ENCODE assay signal across 37 cellular contexts in the genomic region with DNA sequence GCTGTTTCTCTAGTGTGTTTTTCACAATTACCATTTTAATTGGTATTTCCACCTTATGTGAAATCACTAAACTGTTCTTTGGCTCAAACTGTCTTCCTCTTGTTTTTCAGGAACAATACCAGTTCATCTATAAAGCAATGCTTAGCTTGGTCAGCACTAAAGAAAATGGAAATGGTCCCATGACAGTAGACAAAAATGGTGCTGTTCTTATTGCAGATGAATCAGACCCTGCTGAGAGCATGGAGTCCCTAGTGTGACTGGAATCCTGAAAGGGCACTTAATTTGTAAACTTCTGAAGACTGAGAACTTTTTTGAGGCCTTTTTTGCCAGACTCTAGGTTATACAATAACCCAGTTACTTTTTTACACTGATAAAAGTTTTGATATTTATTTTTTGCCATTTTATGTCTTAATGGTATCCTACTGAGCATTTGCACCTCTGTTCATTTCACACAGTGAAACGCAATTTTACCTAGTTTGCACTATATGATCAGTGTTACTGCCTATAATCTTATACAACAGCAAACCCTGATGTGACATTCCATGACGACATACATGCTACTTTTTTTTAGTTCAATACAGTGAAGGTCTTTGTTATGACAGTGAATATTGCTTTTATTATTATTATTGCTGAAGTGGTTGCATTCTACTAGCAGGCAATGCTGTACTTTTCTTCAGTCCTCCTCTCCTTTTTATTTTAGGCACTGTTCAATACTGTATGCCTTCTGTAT.
"Had no signal": no experiment of that assay in that cellular context is flagged by ENCODE, and none has a peak within 500 bp of the region (broad histone marks: within the 10 kb centered on the region; RNA-seq: fewer than 3 reads in every experiment).

No MANE protein-coding gene starts in this region.

- H3K27ac ChIP-seq: adrenal gland, body of pancreas, brain microvascular endothelial cell, breast epithelium, VCaP had no signal

- H3K27me3 Mint-ChIP-seq: activated B cell treated with CpG ODN at 0.5 μM for 24 hours; activated CD4-positive, alpha-beta T cell treated with anti-CD3 and anti-CD28 coated beads, Interleukin-2, amount 10 ng/mL, durations not matched to agents 24 days and 14 days; activated naive CD8-positive, alpha-beta T cell treated with anti-CD3 and anti-CD28 coated beads for 36 hours; activated T-helper 17 cell treated with anti-CD3 and anti-CD28 coated beads, Interleukin-2, amount 50 U/mL, for 72 hours had no signal

- H3K36me3 ChIP-seq: adrenal gland, breast epithelium had no signal

- H3K4me1 ChIP-seq: body of pancreas, breast epithelium had no signal

- DNase-seq: activated B cell treated with CpG ODN at 0.5 μM for 24 hours; activated CD4-positive, alpha-beta memory T cell treated with anti-CD3 and anti-CD28 coated beads for 36 hours; activated CD4-positive, alpha-beta T cell treated with anti-CD3 and anti-CD28 coated beads for 4 hours; activated CD4-positive, alpha-beta T cell treated with anti-CD3 and anti-CD28 coated beads, Interleukin-2, amount 10 ng/mL, durations not matched to agents 24 days and 14 days; activated CD4-positive, alpha-beta T cell treated with anti-CD3 and anti-CD28 coated beads, Interleukin-2, amount 50 U/mL, for 1 hour; activated CD4-positive, alpha-beta T cell treated with anti-CD3 and anti-CD28 coated beads, Interleukin-2, amount 50 U/mL, for 4 hours; activated CD4-positive, CD25-positive, alpha-beta regulatory T cell treated with anti-CD3 and anti-CD28 coated beads, Interleukin-2, amount 50 U/mL, for 72 hours; activated CD8-positive, alpha-beta memory T cell treated with anti-CD3 and anti-CD28 coated beads, Interleukin-2, amount 50 U/mL, for 4 hours; activated CD8-positive, alpha-beta T cell treated with anti-CD3 and anti-CD28 coated beads for 36 hours; activated effector memory CD4-positive, alpha-beta T cell treated with anti-CD3 and anti-CD28 coated beads, Interleukin-2, amount 50 U/mL, for 16 hours; activated gamma-delta T cell treated with Interleukin-2 at 50 U/mL for 16 hours; activated naive CD4-positive, alpha-beta T cell; activated naive CD4-positive, alpha-beta T cell treated with anti-CD3 and anti-CD28 coated beads for 36 hours; activated naive CD4-positive, alpha-beta T cell treated with anti-CD3 and anti-CD28 coated beads, Interleukin-2, amount 50 U/mL, for 16 hours; activated naive CD8-positive, alpha-beta T cell treated with anti-CD3 and anti-CD28 coated beads for 36 hours; activated T-cell treated with anti-CD3 and anti-CD28 coated beads for 4 hours; activated T-cell treated with anti-CD3 and anti-CD28 coated beads, Interleukin-2, amount 50 U/mL, for 1 hour; activated T-cell treated with anti-CD3 and anti-CD28 coated beads, Interleukin-2, amount 50 U/mL, for 4 hours; activated T-cell treated with anti-CD3 and anti-CD28 coated beads, Interleukin-2, amount 50 U/mL, for 72 hours; adrenal gland; amniotic stem cell; aorta; body of pancreas; brain microvascular endothelial cell; central memory CD4-positive, alpha-beta T cell; T-helper 1 cell; T-helper 2 cell; T-helper 9 cell had no signal

- H3K4me1 Mint-ChIP-seq: activated B cell treated with CpG ODN at 0.5 μM for 24 hours; activated CD4-positive, alpha-beta T cell treated with anti-CD3 and anti-CD28 coated beads, Interleukin-2, amount 10 ng/mL, durations not matched to agents 24 days and 14 days; activated naive CD8-positive, alpha-beta T cell treated with anti-CD3 and anti-CD28 coated beads for 36 hours; activated T-helper 17 cell treated with anti-CD3 and anti-CD28 coated beads, Interleukin-2, amount 50 U/mL, for 72 hours had no signal

- H3K27me3 ChIP-seq: adrenal gland, body of pancreas, brain microvascular endothelial cell, breast epithelium had no signal

- H3K4me3 Mint-ChIP-seq: activated B cell treated with CpG ODN at 0.5 μM for 24 hours; activated CD4-positive, alpha-beta memory T cell treated with anti-CD3 and anti-CD28 coated beads for 36 hours; activated CD4-positive, alpha-beta T cell treated with anti-CD3 and anti-CD28 coated beads, Interleukin-2, amount 10 ng/mL, durations not matched to agents 24 days and 14 days; activated CD8-positive, alpha-beta T cell treated with anti-CD3 and anti-CD28 coated beads for 36 hours; activated naive CD4-positive, alpha-beta T cell treated with anti-CD3 and anti-CD28 coated beads for 36 hours; activated naive CD8-positive, alpha-beta T cell treated with anti-CD3 and anti-CD28 coated beads for 36 hours; activated T-cell treated with anti-CD3 and anti-CD28 coated beads, Interleukin-2, amount 50 U/mL, for 4 hours; activated T-cell treated with anti-CD3 and anti-CD28 coated beads, Interleukin-2, amount 50 U/mL, for 72 hours; activated T-helper 1 cell treated with anti-CD3 and anti-CD28 coated beads, Interleukin-12 subunit alpha, Interleukin-12 subunit beta, Interleukin-2, Interleukin-4 antibody, amounts not matched to agents 30 ng/mL and 10 ng/mL and 1 ng/mL, durations not matched to agents 14 hours and 24 hours and 36 hours; activated T-helper 17 cell treated with anti-CD3 and anti-CD28 coated beads, Interleukin-2, amount 50 U/mL, for 72 hours; T-helper 1 cell treated with Interleukin-12 subunit alpha and Interleukin-12 subunit beta and Interleukin-4 antibody, amounts not matched to agents 30 μg/mL and 1 μg/mL, for 36 hours; T-helper 2 cell treated with Interferon-gamma antibody and Interleukin-4, amounts not matched to agents 5 μg/mL and 100 μg/mL, for 36 hours had no signal

- H3K27ac Mint-ChIP-seq: activated B cell treated with CpG ODN at 0.5 μM for 24 hours; activated CD4-positive, alpha-beta memory T cell treated with anti-CD3 and anti-CD28 coated beads for 36 hours; activated CD4-positive, alpha-beta T cell treated with anti-CD3 and anti-CD28 coated beads, Interleukin-2, amount 10 ng/mL, durations not matched to agents 24 days and 14 days; activated CD8-positive, alpha-beta T cell treated with anti-CD3 and anti-CD28 coated beads for 36 hours; activated naive CD4-positive, alpha-beta T cell treated with anti-CD3 and anti-CD28 coated beads for 36 hours; activated naive CD4-positive, alpha-beta T cell treated with anti-CD3 and anti-CD28 coated beads, Interleukin-2, amount 50 U/mL, for 72 hours; activated naive CD8-positive, alpha-beta T cell treated with anti-CD3 and anti-CD28 coated beads for 36 hours; activated T-cell treated with anti-CD3 and anti-CD28 coated beads, Interleukin-2, amount 50 U/mL, for 72 hours; activated T-helper 1 cell treated with anti-CD3 and anti-CD28 coated beads, Interleukin-12 subunit alpha, Interleukin-12 subunit beta, Interleukin-2, Interleukin-4 antibody, amounts not matched to agents 30 ng/mL and 10 ng/mL and 1 ng/mL, durations not matched to agents 14 hours and 24 hours and 36 hours; activated T-helper 17 cell treated with anti-CD3 and anti-CD28 coated beads, Interleukin-2, amount 50 U/mL, for 72 hours; T-helper 1 cell treated with Interleukin-12 subunit alpha and Interleukin-12 subunit beta and Interleukin-4 antibody, amounts not matched to agents 30 μg/mL and 1 μg/mL, for 36 hours; T-helper 2 cell treated with Interferon-gamma antibody and Interleukin-4, amounts not matched to agents 5 μg/mL and 100 μg/mL, for 36 hours had no signal

- FAIRE-seq: astrocyte, TTC549 had no signal

- H3K9me3 Mint-ChIP-seq: activated B cell treated with CpG ODN at 0.5 μM for 24 hours; activated CD4-positive, alpha-beta memory T cell treated with anti-CD3 and anti-CD28 coated beads for 36 hours; activated CD4-positive, alpha-beta T cell treated with anti-CD3 and anti-CD28 coated beads, Interleukin-2, amount 10 ng/mL, durations not matched to agents 24 days and 14 days; activated CD8-positive, alpha-beta T cell treated with anti-CD3 and anti-CD28 coated beads for 36 hours; activated naive CD4-positive, alpha-beta T cell treated with anti-CD3 and anti-CD28 coated beads for 36 hours; activated naive CD4-positive, alpha-beta T cell treated with anti-CD3 and anti-CD28 coated beads, Interleukin-2, amount 50 U/mL, for 72 hours; activated naive CD8-positive, alpha-beta T cell treated with anti-CD3 and anti-CD28 coated beads for 36 hours; activated T-cell treated with anti-CD3 and anti-CD28 coated beads, Interleukin-2, amount 50 U/mL, for 4 hours; activated T-cell treated with anti-CD3 and anti-CD28 coated beads, Interleukin-2, amount 50 U/mL, for 72 hours; activated T-helper 1 cell treated with anti-CD3 and anti-CD28 coated beads, Interleukin-12 subunit alpha, Interleukin-12 subunit beta, Interleukin-2, Interleukin-4 antibody, amounts not matched to agents 30 ng/mL and 10 ng/mL and 1 ng/mL, durations not matched to agents 14 hours and 24 hours and 36 hours; activated T-helper 17 cell treated with anti-CD3 and anti-CD28 coated beads, Interleukin-2, amount 50 U/mL, for 72 hours; T-helper 1 cell treated with Interleukin-12 subunit alpha and Interleukin-12 subunit beta and Interleukin-4 antibody, amounts not matched to agents 30 μg/mL and 1 μg/mL, for 36 hours; T-helper 2 cell treated with Interferon-gamma antibody and Interleukin-4, amounts not matched to agents 5 μg/mL and 100 μg/mL, for 36 hours had no signal

- H3K4me3 ChIP-seq: adrenal gland, body of pancreas, breast epithelium had no signal

- H3K9me3 ChIP-seq: adrenal gland, body of pancreas, breast epithelium had no signal

- H3K36me3 Mint-ChIP-seq: activated CD4-positive, alpha-beta memory T cell treated with anti-CD3 and anti-CD28 coated beads for 36 hours; activated naive CD4-positive, alpha-beta T cell treated with anti-CD3 and anti-CD28 coated beads, Interleukin-2, amount 50 U/mL, for 72 hours; activated naive CD8-positive, alpha-beta T cell treated with anti-CD3 and anti-CD28 coated beads for 36 hours had no signal
